ENCODE assay signal across 7 cellular contexts in the genomic region with DNA sequence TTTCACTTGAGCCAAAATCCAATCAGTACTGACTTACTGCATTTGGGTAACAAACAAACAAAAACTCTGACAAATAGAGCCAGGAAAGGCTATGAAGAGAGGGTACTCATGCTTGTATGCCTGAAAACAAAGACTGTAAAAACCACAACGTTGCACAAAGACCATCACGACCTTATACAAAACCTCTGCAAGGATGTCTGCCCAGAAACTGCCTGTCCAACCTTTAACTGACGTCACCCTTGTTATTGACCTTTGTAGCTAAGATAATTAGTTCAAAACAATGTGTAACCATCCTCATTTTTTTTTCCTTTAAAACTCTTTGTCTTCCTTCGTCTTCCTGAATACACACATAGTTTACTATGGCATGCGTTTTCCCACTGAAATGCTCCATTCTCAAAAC. TPM values are rescaled to one million over a fixed set of nuclear protein-coding genes. Genes with fewer than 3 reads are reported as not detected.
DNase-seq lines count a peak whose midpoint lies in the region; ATAC-seq and TF ChIP-seq lines count a peak whose summit lies in the region.

No MANE protein-coding gene starts in this region.

- intact Hi-C loops in Panc1 (cut with micrococcal nuclease; ENCODE audit: unreplicated experiment), result no loop called here

- in situ Hi-C loops in Panc1 (cut with HindIII; ENCODE audit: low pct_unique_long_range_greater_than_20kb, low sequenced_read_pairs), result no loop called here

- DNase-seq in Panc1 (ENCODE audit: low read depth, low spot score), result no peak
- peak; percentile 59 for DNase-seq in epithelial cell of proximal tubule (ENCODE audit: low read depth)
- peak; percentile 92 for DNase-seq in renal cortical epithelial cell (ENCODE audit: low read depth)
- DNase-seq in RKO (ENCODE audit: low spot score), result no peak
- no peak for DNase-seq in KG1 (lab: John Stamatoyannopoulos, UW)

- H3K36me3 ChIP-seq in HEK293 (ENCODE audit: control insufficient read depth in 2 of 2, insufficient read depth in 1 of 2, low read length in 2 of 2) (peaks cover 5 to 30% of the 10 kb centered on the region in 2 experiments; a peak in 2 of 3 replicates), Panc1 (ENCODE audit: control insufficient read depth, insufficient read depth, low read length) (peaks cover 13% of the 10 kb centered on the region)

- TF ChIP-seq CTCF in HEK293 (tag by site-specific recombination; IDR thresholded peaks at IDR 0.05), result no peak
- no peak for TF ChIP-seq CTCF in Panc1 (IDR thresholded peaks at IDR 0.05)
- no peak for TF ChIP-seq CTCF in epithelial cell of proximal tubule (conservative IDR thresholded peaks at IDR 0.05; ENCODE audit: low read depth, low read length)

- H3K27me3 ChIP-seq in Panc1 (ENCODE audit: control insufficient read depth, insufficient read depth, low read length), result no peaks in the 10 kb centered on the region

- H3K9me3 ChIP-seq in HEK293 (ENCODE audit: control insufficient read depth, insufficient read depth, low read depth, low read length) (no peaks in the 10 kb centered on the region), Panc1 (ENCODE audit: control insufficient read depth, insufficient read depth, low read depth, low read length) (no peaks in the 10 kb centered on the region)

- POLR2A ChIA-PET in HEK293 (lab: Yijun Ruan, JAX), result no interaction called here
- POLR2A ChIA-PET in Panc1 (lab: Charles Lee), result no interaction called here

- no peak overlapping the region for H3K4me3 ChIP-seq in HEK293 (ENCODE audit: low read depth, low read length)
- no peak overlapping the region for H3K4me3 ChIP-seq in Panc1 (ENCODE audit: low read depth in 2 of 2, low read length in 2 of 2)
- H3K4me3 ChIP-seq in epithelial cell of proximal tubule (ENCODE audit: low read depth, low read length), result peak overlapping the region; percentile 90

- H3K4me1 ChIP-seq in HEK293 (ENCODE audit: control insufficient read depth, insufficient read depth, low read length), result no peaks in the 10 kb centered on the region
- peaks cover 24% of the 10 kb centered on the region for H3K4me1 ChIP-seq in Panc1 (ENCODE audit: control insufficient read depth, insufficient read depth, low read length)

- no peak overlapping the region for H3K27ac ChIP-seq in HEK293 (ENCODE audit: extremely low read depth, low read depth, low read length)
- peak overlapping the region; percentile 90 for H3K27ac ChIP-seq in Panc1 (ENCODE audit: low read length)

- CTCF ChIA-PET in HEK293 (lab: Yijun Ruan, JAX), result no interaction called here
- CTCF ChIA-PET in Panc1 (lab: Charles Lee), result no interaction called here

- BruUV-seq in Panc1 (replicated peaks; lab: Mats Ljungman, UMichigan), result no TSS peak

- ATAC-seq in Panc1 (no peak), GM19452 (IDR thresholded peaks at IDR 0.05; ENCODE audit: unreplicated experiment) (no peak)

TF ChIP-seq in HEK293, 187 proteins besides CTCF, POLR2A, EP300 and RAD21:
- peak; percentile 63; the same call in 1 of the 2 replicates for TF ChIP-seq ZNF335 (tag by site-specific recombination; conservative IDR thresholded peaks at IDR 0.05)
- no peak for TF ChIP-seq ZNF366 (tag by site-specific recombination; conservative IDR thresholded peaks at IDR 0.05)

RNA-seq across cellular contexts. Expression of gene CREBZF, which starts 0.8 kb away (rescaled TPM):
- total RNA-seq in Panc1 (2021; ENCODE audit: unreplicated experiment) (75.8 TPM), epithelial cell of proximal tubule (20.6 and 24.7 TPM in 2 replicates), renal cortical epithelial cell (21.2 and 36.7 TPM in 2 replicates)
- 60.1 TPM for polyA plus RNA-seq in Panc1 (2012; ENCODE audit: insufficient read length)

RNA-seq across cellular contexts. Expression of gene TMEM126A, which starts 18.0 kb away (rescaled TPM):
- 50.9 TPM for total RNA-seq in Panc1 (2021; ENCODE audit: unreplicated experiment)
- 33.3 TPM for polyA plus RNA-seq in Panc1 (2012; ENCODE audit: insufficient read length)
- total RNA-seq in epithelial cell of proximal tubule, result 24.3 and 24.6 TPM in 2 replicates
- 15.9 and 44.8 TPM in 2 replicates for total RNA-seq in renal cortical epithelial cell

RNA-seq across cellular contexts. Expression of gene CCDC89, which starts 20.2 kb away (rescaled TPM):
- total RNA-seq in Panc1 (2021; ENCODE audit: unreplicated experiment) (1.7 TPM), epithelial cell of proximal tubule (0.51 TPM in 1 of 2 replicates, not detected in the other), renal cortical epithelial cell (1.4 and 5.8 TPM in 2 replicates)
- polyA plus RNA-seq in Panc1 (2012; ENCODE audit: insufficient read length), result 0.68 TPM

RNA-seq across cellular contexts. Expression of gene TMEM126B, which starts 37.4 kb away (rescaled TPM):
- 106 TPM for total RNA-seq in Panc1 (2021; ENCODE audit: unreplicated experiment)
- polyA plus RNA-seq in Panc1 (2012; ENCODE audit: insufficient read length), result 52.7 TPM
- 68.8 and 86.8 TPM in 2 replicates for total RNA-seq in epithelial cell of proximal tubule
- total RNA-seq in renal cortical epithelial cell, result 61.3 and 79.5 TPM in 2 replicates

RNA-seq across cellular contexts. Expression of gene DLG2, which starts 38.6 kb away (rescaled TPM):
- 4.2 TPM for total RNA-seq in Panc1 (2021; ENCODE audit: unreplicated experiment)
- 1.6 TPM for polyA plus RNA-seq in Panc1 (2012; ENCODE audit: insufficient read length)
- total RNA-seq in epithelial cell of proximal tubule, result 0.17 and 0.58 TPM in 2 replicates
- total RNA-seq in renal cortical epithelial cell, result 0.85 TPM in 1 of 2 replicates, not detected in the other

Comparison
In these comparisons a context has a peak if more than half of its experiments do, and no peak if none do; other contexts are left out.
1. DNase-seq: peak in epithelial cell of proximal tubule (single experiment) and renal cortical epithelial cell (single experiment); none in Panc1 (single experiment), RKO (single experiment) and KG1 (single experiment).